Comparison of ENCODE assay signal across 1 cellular context in the genomic region with DNA sequence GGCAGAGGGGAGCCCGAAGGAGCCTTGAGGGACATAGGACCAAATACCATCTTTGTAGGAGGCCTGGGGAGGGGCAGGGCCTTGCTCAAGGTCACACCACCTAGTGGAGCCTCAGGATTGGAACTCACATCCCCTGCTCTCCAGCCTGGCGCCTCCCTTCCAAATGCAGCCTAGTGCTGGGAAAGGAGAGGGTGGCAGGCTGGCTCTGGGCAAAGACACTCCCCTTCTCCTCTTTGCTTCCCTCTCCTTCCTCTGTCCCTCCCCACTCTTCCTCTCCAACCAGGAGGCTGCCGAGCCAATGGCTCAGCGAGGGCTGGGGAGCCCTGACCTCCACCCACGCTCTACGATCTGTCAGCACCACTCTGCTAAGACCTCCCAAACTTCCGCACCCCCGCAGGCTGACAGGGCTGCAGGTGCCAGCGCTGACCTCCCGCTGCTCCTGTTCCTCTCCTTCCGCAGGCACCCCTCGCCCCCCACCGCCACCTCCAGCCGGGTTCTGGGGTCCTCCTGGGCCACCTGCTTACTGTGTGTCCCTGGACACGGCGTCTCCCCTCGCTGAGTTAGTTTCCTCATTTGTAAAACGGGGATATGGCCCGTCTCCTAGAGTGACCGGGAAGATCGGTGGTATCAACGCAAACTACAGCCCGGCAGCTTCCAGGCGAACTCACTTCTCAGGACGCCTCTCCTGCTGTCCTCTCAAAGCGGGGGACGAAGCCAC.
A peak's percentile ranks its signal among the peaks of the same experiment; 100 is the strongest.
TF ChIP-seq lines count a peak whose summit lies in the region.

No MANE protein-coding gene starts in this region.

TF ChIP-seq in HepG2, 621 proteins besides CTCF, POLR2A, EP300 and RAD21 (continued from another document and continues in another):
- TF ChIP-seq ZNF567 (CRISPR knock-in tag; IDR thresholded peaks at IDR 0.05; ENCODE audit: borderline replicate concordance) (0 out of 2 replicates have a peak, but pooled peaks have one; percentile 86), HMG20B (CRISPR knock-in tag; conservative IDR thresholded peaks at IDR 0.05) (0 out of 2 replicates have a peak, but pooled peaks have one; percentile 12), SPEN (CRISPR knock-in tag; IDR thresholded peaks at IDR 0.05; ENCODE audit: low read depth) (no peak), HNF4G (IDR thresholded peaks at IDR 0.05; ENCODE audit: borderline replicate concordance, low read depth, low read length) (no peak), HNF4G (CRISPR knock-in tag; IDR thresholded peaks at IDR 0.05; ENCODE audit: borderline replicate concordance, low read depth) (0 out of 2 replicates have a peak, but pooled peaks have one; percentile 63), THAP11 (CRISPR knock-in tag; IDR thresholded peaks at IDR 0.05) (no peak), MYC (CRISPR knock-in tag; IDR thresholded peaks at IDR 0.05; ENCODE audit: borderline replicate concordance) (no peak; the same call in 1 of the 2 replicates), TOPORS (CRISPR knock-in tag; IDR thresholded peaks at IDR 0.05) (no peak; the same call in 1 of the 2 replicates), CENPT (CRISPR knock-in tag; IDR thresholded peaks at IDR 0.05; ENCODE audit: low read depth) (no peak), ZNF816 (CRISPR knock-in tag; IDR thresholded peaks at IDR 0.05; ENCODE audit: borderline replicate concordance) (no peak), ZNF605 (CRISPR knock-in tag; IDR thresholded peaks at IDR 0.05) (peak; percentile 51), ERF (CRISPR knock-in tag; IDR thresholded peaks at IDR 0.05) (no peak; the same call in 1 of the 2 replicates), BHLHE40 (IDR thresholded peaks at IDR 0.05; ENCODE audit: low read length) (no peak), TCF7 (IDR thresholded peaks at IDR 0.05; ENCODE audit: low read depth) (no peak), ZNF335 (CRISPR knock-in tag; IDR thresholded peaks at IDR 0.05) (no peak), SP4 (CRISPR knock-in tag; IDR thresholded peaks at IDR 0.05) (0 out of 2 replicates have a peak, but pooled peaks have one; percentile 10), AGO2 (optimal IDR thresholded peaks at IDR 0.05; ENCODE audit: low read depth, low read length) (peak; percentile 97), ZBTB42 (CRISPR knock-in tag; IDR thresholded peaks at IDR 0.05) (no peak; the same call in 1 of the 2 replicates), WIZ (CRISPR knock-in tag; IDR thresholded peaks at IDR 0.05) (no peak), ZNF432 (CRISPR knock-in tag; IDR thresholded peaks at IDR 0.05; ENCODE audit: borderline replicate concordance) (no peak), ZNF180 (CRISPR knock-in tag; IDR thresholded peaks at IDR 0.05; ENCODE audit: borderline replicate concordance, low read depth) (no peak), AGO1 (IDR thresholded peaks at IDR 0.05; ENCODE audit: low read depth, low read length, poor library complexity, severe bottlenecking) (no peak), PITX1 (CRISPR knock-in tag; IDR thresholded peaks at IDR 0.05) (no peak), ZFP36 (IDR thresholded peaks at IDR 0.05; ENCODE audit: borderline replicate concordance, low read depth, low read length, partially characterized antibody) (no peak), ZBTB3 (CRISPR knock-in tag; IDR thresholded peaks at IDR 0.05; ENCODE audit: borderline replicate concordance, low read depth) (no peak), ZNF282 (IDR thresholded peaks at IDR 0.05; ENCODE audit: partially characterized antibody) (no peak), TAF1 (CRISPR knock-in tag; IDR thresholded peaks at IDR 0.05) (peak; percentile 84; the same call in 1 of the 2 replicates), TOE1 (CRISPR knock-in tag; IDR thresholded peaks at IDR 0.05) (no peak)
- TF ChIP-seq, protein P1, sequence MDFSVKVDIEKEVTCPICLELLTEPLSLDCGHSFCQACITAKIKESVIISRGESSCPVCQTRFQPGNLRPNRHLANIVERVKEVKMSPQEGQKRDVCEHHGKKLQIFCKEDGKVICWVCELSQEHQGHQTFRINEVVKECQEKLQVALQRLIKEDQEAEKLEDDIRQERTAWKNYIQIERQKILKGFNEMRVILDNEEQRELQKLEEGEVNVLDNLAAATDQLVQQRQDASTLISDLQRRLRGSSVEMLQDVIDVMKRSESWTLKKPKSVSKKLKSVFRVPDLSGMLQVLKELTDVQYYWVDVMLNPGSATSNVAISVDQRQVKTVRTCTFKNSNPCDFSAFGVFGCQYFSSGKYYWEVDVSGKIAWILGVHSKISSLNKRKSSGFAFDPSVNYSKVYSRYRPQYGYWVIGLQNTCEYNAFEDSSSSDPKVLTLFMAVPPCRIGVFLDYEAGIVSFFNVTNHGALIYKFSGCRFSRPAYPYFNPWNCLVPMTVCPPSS (IDR thresholded peaks at IDR 0.05) = no peak
- TF ChIP-seq, protein P2, sequence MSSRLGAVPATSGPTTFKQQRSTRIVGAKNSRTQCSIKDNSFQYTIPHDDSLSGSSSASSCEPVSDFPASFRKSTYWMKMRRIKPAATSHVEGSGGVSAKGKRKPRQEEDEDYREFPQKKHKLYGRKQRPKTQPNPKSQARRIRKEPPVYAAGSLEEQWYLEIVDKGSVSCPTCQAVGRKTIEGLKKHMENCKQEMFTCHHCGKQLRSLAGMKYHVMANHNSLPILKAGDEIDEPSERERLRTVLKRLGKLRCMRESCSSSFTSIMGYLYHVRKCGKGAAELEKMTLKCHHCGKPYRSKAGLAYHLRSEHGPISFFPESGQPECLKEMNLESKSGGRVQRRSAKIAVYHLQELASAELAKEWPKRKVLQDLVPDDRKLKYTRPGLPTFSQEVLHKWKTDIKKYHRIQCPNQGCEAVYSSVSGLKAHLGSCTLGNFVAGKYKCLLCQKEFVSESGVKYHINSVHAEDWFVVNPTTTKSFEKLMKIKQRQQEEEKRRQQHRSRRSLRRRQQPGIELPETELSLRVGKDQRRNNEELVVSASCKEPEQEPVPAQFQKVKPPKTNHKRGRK (CRISPR knock-in tag; IDR thresholded peaks at IDR 0.05) = no peak
- TF ChIP-seq, protein P3, sequence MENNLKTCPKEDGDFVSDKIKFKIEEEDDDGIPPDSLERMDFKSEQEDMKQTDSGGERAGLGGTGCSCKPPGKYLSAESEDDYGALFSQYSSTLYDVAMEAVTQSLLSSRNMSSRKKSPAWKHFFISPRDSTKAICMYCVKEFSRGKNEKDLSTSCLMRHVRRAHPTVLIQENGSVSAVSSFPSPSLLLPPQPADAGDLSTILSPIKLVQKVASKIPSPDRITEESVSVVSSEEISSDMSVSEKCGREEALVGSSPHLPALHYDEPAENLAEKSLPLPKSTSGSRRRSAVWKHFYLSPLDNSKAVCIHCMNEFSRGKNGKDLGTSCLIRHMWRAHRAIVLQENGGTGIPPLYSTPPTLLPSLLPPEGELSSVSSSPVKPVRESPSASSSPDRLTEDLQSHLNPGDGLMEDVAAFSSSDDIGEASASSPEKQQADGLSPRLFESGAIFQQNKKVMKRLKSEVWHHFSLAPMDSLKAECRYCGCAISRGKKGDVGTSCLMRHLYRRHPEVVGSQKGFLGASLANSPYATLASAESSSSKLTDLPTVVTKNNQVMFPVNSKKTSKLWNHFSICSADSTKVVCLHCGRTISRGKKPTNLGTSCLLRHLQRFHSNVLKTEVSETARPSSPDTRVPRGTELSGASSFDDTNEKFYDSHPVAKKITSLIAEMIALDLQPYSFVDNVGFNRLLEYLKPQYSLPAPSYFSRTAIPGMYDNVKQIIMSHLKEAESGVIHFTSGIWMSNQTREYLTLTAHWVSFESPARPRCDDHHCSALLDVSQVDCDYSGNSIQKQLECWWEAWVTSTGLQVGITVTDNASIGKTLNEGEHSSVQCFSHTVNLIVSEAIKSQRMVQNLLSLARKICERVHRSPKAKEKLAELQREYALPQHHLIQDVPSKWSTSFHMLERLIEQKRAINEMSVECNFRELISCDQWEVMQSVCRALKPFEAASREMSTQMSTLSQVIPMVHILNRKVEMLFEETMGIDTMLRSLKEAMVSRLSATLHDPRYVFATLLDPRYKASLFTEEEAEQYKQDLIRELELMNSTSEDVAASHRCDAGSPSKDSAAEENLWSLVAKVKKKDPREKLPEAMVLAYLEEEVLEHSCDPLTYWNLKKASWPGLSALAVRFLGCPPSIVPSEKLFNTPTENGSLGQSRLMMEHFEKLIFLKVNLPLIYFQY (CRISPR knock-in tag; IDR thresholded peaks at IDR 0.05; ENCODE audit: borderline replicate concordance) = no peak
- TF ChIP-seq, protein P4, sequence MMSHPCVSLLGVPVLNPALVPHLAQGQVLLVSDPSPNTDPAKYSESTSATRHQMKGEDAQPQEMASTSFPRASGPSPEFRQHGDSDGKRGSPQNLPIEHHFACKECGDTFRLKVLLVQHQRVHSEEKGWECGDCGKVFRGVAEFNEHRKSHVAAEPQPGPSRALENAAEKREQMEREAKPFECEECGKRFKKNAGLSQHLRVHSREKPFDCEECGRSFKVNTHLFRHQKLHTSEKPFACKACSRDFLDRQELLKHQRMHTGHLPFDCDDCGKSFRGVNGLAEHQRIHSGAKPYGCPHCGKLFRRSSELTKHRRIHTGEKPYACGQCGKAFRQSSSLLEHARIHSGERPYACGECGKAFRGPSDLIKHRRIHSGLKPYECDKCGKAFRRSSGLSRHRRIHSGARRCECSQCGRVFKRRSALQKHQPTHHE (CRISPR knock-in tag; IDR thresholded peaks at IDR 0.05; ENCODE audit: borderline replicate concordance) = no peak; the same call in 1 of the 2 replicates
- TF ChIP-seq, protein P5, sequence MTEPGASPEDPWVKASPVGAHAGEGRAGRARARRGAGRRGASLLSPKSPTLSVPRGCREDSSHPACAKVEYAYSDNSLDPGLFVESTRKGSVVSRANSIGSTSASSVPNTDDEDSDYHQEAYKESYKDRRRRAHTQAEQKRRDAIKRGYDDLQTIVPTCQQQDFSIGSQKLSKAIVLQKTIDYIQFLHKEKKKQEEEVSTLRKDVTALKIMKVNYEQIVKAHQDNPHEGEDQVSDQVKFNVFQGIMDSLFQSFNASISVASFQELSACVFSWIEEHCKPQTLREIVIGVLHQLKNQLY (CRISPR knock-in tag; IDR thresholded peaks at IDR 0.05) = no peak
- TF ChIP-seq, protein P6, sequence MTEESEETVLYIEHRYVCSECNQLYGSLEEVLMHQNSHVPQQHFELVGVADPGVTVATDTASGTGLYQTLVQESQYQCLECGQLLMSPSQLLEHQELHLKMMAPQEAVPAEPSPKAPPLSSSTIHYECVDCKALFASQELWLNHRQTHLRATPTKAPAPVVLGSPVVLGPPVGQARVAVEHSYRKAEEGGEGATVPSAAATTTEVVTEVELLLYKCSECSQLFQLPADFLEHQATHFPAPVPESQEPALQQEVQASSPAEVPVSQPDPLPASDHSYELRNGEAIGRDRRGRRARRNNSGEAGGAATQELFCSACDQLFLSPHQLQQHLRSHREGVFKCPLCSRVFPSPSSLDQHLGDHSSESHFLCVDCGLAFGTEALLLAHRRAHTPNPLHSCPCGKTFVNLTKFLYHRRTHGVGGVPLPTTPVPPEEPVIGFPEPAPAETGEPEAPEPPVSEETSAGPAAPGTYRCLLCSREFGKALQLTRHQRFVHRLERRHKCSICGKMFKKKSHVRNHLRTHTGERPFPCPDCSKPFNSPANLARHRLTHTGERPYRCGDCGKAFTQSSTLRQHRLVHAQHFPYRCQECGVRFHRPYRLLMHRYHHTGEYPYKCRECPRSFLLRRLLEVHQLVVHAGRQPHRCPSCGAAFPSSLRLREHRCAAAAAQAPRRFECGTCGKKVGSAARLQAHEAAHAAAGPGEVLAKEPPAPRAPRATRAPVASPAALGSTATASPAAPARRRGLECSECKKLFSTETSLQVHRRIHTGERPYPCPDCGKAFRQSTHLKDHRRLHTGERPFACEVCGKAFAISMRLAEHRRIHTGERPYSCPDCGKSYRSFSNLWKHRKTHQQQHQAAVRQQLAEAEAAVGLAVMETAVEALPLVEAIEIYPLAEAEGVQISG (CRISPR knock-in tag; IDR thresholded peaks at IDR 0.05) = peak; percentile 40; the same call in 1 of the 2 replicates
- TF ChIP-seq, protein P7, sequence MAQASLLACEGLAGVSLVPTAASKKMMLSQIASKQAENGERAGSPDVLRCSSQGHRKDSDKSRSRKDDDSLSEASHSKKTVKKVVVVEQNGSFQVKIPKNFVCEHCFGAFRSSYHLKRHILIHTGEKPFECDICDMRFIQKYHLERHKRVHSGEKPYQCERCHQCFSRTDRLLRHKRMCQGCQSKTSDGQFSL (CRISPR knock-in tag; IDR thresholded peaks at IDR 0.05) = peak; percentile 22; the same call in 1 of the 2 replicates
- TF ChIP-seq, protein P8, sequence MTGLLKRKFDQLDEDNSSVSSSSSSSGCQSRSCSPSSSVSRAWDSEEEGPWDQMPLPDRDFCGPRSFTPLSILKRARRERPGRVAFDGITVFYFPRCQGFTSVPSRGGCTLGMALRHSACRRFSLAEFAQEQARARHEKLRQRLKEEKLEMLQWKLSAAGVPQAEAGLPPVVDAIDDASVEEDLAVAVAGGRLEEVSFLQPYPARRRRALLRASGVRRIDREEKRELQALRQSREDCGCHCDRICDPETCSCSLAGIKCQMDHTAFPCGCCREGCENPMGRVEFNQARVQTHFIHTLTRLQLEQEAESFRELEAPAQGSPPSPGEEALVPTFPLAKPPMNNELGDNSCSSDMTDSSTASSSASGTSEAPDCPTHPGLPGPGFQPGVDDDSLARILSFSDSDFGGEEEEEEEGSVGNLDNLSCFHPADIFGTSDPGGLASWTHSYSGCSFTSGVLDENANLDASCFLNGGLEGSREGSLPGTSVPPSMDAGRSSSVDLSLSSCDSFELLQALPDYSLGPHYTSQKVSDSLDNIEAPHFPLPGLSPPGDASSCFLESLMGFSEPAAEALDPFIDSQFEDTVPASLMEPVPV (CRISPR knock-in tag; IDR thresholded peaks at IDR 0.05) = no peak
- TF ChIP-seq, protein P9, sequence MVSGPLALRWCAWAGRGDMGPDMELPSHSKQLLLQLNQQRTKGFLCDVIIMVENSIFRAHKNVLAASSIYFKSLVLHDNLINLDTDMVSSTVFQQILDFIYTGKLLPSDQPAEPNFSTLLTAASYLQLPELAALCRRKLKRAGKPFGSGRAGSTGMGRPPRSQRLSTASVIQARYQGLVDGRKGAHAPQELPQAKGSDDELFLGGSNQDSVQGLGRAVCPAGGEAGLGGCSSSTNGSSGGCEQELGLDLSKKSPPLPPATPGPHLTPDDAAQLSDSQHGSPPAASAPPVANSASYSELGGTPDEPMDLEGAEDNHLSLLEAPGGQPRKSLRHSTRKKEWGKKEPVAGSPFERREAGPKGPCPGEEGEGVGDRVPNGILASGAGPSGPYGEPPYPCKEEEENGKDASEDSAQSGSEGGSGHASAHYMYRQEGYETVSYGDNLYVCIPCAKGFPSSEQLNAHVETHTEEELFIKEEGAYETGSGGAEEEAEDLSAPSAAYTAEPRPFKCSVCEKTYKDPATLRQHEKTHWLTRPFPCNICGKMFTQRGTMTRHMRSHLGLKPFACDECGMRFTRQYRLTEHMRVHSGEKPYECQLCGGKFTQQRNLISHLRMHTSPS (CRISPR knock-in tag; IDR thresholded peaks at IDR 0.05; ENCODE audit: low read depth) = no peak
- TF ChIP-seq, protein P10, sequence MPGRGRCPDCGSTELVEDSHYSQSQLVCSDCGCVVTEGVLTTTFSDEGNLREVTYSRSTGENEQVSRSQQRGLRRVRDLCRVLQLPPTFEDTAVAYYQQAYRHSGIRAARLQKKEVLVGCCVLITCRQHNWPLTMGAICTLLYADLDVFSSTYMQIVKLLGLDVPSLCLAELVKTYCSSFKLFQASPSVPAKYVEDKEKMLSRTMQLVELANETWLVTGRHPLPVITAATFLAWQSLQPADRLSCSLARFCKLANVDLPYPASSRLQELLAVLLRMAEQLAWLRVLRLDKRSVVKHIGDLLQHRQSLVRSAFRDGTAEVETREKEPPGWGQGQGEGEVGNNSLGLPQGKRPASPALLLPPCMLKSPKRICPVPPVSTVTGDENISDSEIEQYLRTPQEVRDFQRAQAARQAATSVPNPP (CRISPR knock-in tag; IDR thresholded peaks at IDR 0.05) = no peak
